In the genomic region with DNA sequence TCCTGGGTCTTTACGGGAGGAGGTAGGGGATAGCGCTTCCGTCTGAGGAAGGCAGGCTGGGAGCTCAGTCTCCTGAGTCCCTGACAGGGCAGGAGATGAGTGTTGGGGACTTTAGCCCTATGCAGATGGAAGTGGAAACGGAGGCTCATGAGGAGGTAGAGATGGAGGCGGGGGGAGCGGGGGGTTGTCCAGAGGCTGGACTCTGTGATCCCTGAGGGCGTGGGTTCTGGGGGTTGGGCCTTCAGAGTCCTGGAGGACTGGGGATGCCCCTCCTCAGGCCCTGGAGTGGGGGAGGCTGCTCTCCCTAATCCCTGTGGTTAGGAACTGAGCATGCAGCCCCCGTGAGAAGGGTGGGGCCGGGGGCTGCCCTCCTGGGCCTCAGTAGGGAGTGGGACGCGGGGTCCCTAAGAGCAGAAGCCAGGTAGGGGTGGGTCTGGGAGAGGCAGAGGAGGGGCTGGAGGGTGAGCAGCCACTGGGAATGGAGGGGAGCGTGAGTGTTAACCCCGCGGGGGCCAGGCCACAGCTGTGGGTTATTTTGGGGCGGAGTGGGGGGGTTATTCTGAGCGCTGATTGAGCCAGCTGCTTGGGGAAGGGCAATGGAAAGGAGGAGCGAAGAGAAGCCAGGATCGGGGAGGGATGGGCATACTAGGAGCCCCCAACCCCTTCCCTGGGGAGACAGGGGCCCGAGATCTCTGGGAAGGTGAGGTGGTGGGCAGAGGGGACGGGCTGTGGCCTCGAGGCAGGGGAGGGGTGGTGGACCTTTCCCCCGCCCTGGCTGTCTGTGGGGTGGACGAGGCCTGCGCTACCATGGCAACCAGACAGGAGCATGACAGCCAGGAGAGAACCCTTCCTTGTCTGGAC, we compare ENCODE assay signal across 17 cellular contexts. TPM values are rescaled to one million over a fixed set of nuclear protein-coding genes. Genes with fewer than 3 reads are reported as not detected.
DNase-seq lines count a peak whose midpoint lies in the region; ATAC-seq and TF ChIP-seq lines count a peak whose summit lies in the region.
"Had no signal": no experiment of that assay in that cellular context is flagged by ENCODE, and none has a peak within 500 bp of the region (broad histone marks: within the 10 kb centered on the region; RNA-seq: fewer than 3 reads in every experiment).

No MANE protein-coding gene starts in this region.

- intact Hi-C loops in activated CD4-positive, alpha-beta T cell treated with anti-CD3 and anti-CD28 coated beads, Interleukin-2, amount 10 ng/mL, durations not matched to agents 24 days and 14 days (cut with micrococcal nuclease): no loop called here

- H3K9me3 ChIP-seq in WERI-Rb-1 (ENCODE audit: severe bottlenecking): no peaks in the 10 kb centered on the region
- H3K9me3 ChIP-seq: adrenal gland, mucosa of descending colon, Peyer's patch, upper lobe of right lung had no signal

- DNase-seq in activated CD4-positive, alpha-beta T cell treated with anti-CD3 and anti-CD28 coated beads, Interleukin-2, amount 10 ng/mL, durations not matched to agents 24 days and 14 days: no peak
- no peak for DNase-seq in activated CD4-positive, alpha-beta T cell treated with anti-CD3 and anti-CD28 coated beads, Interleukin-2, amount 50 U/mL, for 1 hour
- DNase-seq in WERI-Rb-1: peak; percentile 47
- no peak for DNase-seq in mesothelial cell of epicardium (ENCODE audit: low spot score in 2 of 2, unreplicated experiment in 2 of 2)
- no peak for DNase-seq in naive thymus-derived CD8-positive, alpha-beta T cell
- DNase-seq in NCI-H1436 (lab: John Stamatoyannopoulos, UW): no peak
- DNase-seq in natural killer cell treated with Interleukin-12 subunit alpha and Interleukin-12 subunit beta and Interleukin-15 and Interleukin-18, amount 100 ng/mL, for 72 hours (ENCODE audit: low spot score): no peak
- DNase-seq: adrenal gland; cerebellar nuclear complex; EL; mucosa of descending colon; NCI-H2029; Peyer's patch; posterior cingulate gyrus; stimulated activated naive CD8-positive, alpha-beta T cell treated with anti-CD3 and anti-CD28 coated beads, Interleukin-15, Interleukin-2, amounts not matched to agents 100 U/mL and 50 U/mL, for 24 hours; upper lobe of right lung had no signal

- H3K36me3 Mint-ChIP-seq in activated CD4-positive, alpha-beta T cell treated with anti-CD3 and anti-CD28 coated beads, Interleukin-2, amount 10 ng/mL, durations not matched to agents 24 days and 14 days (ENCODE audit: low read depth): peaks cover 6% of the 10 kb centered on the region
- H3K36me3 Mint-ChIP-seq in mesothelial cell of epicardium: no peaks in the 10 kb centered on the region
- H3K36me3 Mint-ChIP-seq in naive thymus-derived CD8-positive, alpha-beta T cell: no peaks in the 10 kb centered on the region
- H3K36me3 Mint-ChIP-seq in natural killer cell treated with Interleukin-12 subunit alpha and Interleukin-12 subunit beta and Interleukin-15 and Interleukin-18, amount 100 ng/mL, for 72 hours: no peaks in the 10 kb centered on the region

- no peak for TF ChIP-seq CTCF in WERI-Rb-1 (IDR thresholded peaks at IDR 0.05; ENCODE audit: low read depth, low read length)
- TF ChIP-seq CTCF in mesothelial cell of epicardium (IDR thresholded peaks at IDR 0.05; ENCODE audit: unreplicated experiment): no peak

- H3K27me3 Mint-ChIP-seq in activated CD4-positive, alpha-beta T cell treated with anti-CD3 and anti-CD28 coated beads, Interleukin-2, amount 10 ng/mL, durations not matched to agents 24 days and 14 days: peaks cover 47% of the 10 kb centered on the region
- peaks cover 36% of the 10 kb centered on the region for H3K27me3 Mint-ChIP-seq in mesothelial cell of epicardium (ENCODE audit: low read depth)
- H3K27me3 Mint-ChIP-seq in naive thymus-derived CD8-positive, alpha-beta T cell: peaks cover 9 to 45% (median 27%) of the 10 kb centered on the region in 5 donors
- peaks cover 29 to 36% of the 10 kb centered on the region in 2 donors for H3K27me3 Mint-ChIP-seq in natural killer cell treated with Interleukin-12 subunit alpha and Interleukin-12 subunit beta and Interleukin-15 and Interleukin-18, amount 100 ng/mL, for 72 hours

- POLR2A ChIA-PET in naive thymus-derived CD8-positive, alpha-beta T cell (lab: Charles Lee): interaction anchor here (0.7 kb wide), 1 partner anchor 49 kb away, joined by 3 read pairs; a partner anchor contains a TSS

- peak overlapping the region; percentile 14 for H3K4me3 Mint-ChIP-seq in activated CD4-positive, alpha-beta T cell treated with anti-CD3 and anti-CD28 coated beads, Interleukin-2, amount 10 ng/mL, durations not matched to agents 24 days and 14 days
- H3K4me3 Mint-ChIP-seq in mesothelial cell of epicardium: peak overlapping the region; percentile 76
- H3K4me3 Mint-ChIP-seq in naive thymus-derived CD8-positive, alpha-beta T cell: peak overlapping the region in 5 of 10 donors; percentile 34 to 94 (median 50)
- no peak overlapping the region for H3K4me3 Mint-ChIP-seq in natural killer cell treated with Interleukin-12 subunit alpha and Interleukin-12 subunit beta and Interleukin-15 and Interleukin-18, amount 100 ng/mL, for 72 hours

- H3K27ac ChIP-seq in WERI-Rb-1: no peak overlapping the region
- H3K27ac ChIP-seq: adrenal gland, Peyer's patch, upper lobe of right lung had no signal

- H3K27ac Mint-ChIP-seq in activated CD4-positive, alpha-beta T cell treated with anti-CD3 and anti-CD28 coated beads, Interleukin-2, amount 10 ng/mL, durations not matched to agents 24 days and 14 days: no peak overlapping the region
- H3K27ac Mint-ChIP-seq in mesothelial cell of epicardium: peak overlapping the region; percentile 69
- H3K27ac Mint-ChIP-seq in naive thymus-derived CD8-positive, alpha-beta T cell: peak overlapping the region in 1 of 10 donors; percentile 37
- H3K27ac Mint-ChIP-seq in natural killer cell treated with Interleukin-12 subunit alpha and Interleukin-12 subunit beta and Interleukin-15 and Interleukin-18, amount 100 ng/mL, for 72 hours: no peak overlapping the region

- no peaks in the 10 kb centered on the region for H3K27me3 ChIP-seq in WERI-Rb-1 (ENCODE audit: insufficient read depth, low read depth, severe bottlenecking)

- peaks cover 3% of the 10 kb centered on the region for H3K9me3 Mint-ChIP-seq in activated CD4-positive, alpha-beta T cell treated with anti-CD3 and anti-CD28 coated beads, Interleukin-2, amount 10 ng/mL, durations not matched to agents 24 days and 14 days
- H3K9me3 Mint-ChIP-seq in mesothelial cell of epicardium: no peaks in the 10 kb centered on the region
- H3K9me3 Mint-ChIP-seq in naive thymus-derived CD8-positive, alpha-beta T cell: peaks cover 0 to 3% (median 0%) of the 10 kb centered on the region in 9 donors
- peaks cover 4% of the 10 kb centered on the region for H3K9me3 Mint-ChIP-seq in natural killer cell treated with Interleukin-12 subunit alpha and Interleukin-12 subunit beta and Interleukin-15 and Interleukin-18, amount 100 ng/mL, for 72 hours

- ATAC-seq in naive thymus-derived CD8-positive, alpha-beta T cell: no peak
- no peak for ATAC-seq in GM19455 (IDR thresholded peaks at IDR 0.05; ENCODE audit: unreplicated experiment)
- no peak for ATAC-seq in natural killer cell treated with Interleukin-12 subunit alpha and Interleukin-12 subunit beta and Interleukin-15 and Interleukin-18, amount 100 ng/mL, for 72 hours
- ATAC-seq: mucosa of descending colon; stimulated activated naive CD8-positive, alpha-beta T cell treated with anti-CD3 and anti-CD28 coated beads, Interleukin-15, Interleukin-2, amounts not matched to agents 100 U/mL and 50 U/mL, for 24 hours; upper lobe of right lung had no signal

- peaks cover 37% of the 10 kb centered on the region for H3K4me1 Mint-ChIP-seq in activated CD4-positive, alpha-beta T cell treated with anti-CD3 and anti-CD28 coated beads, Interleukin-2, amount 10 ng/mL, durations not matched to agents 24 days and 14 days
- peaks cover 48% of the 10 kb centered on the region for H3K4me1 Mint-ChIP-seq in mesothelial cell of epicardium
- H3K4me1 Mint-ChIP-seq in naive thymus-derived CD8-positive, alpha-beta T cell: peaks cover 27 to 66% (median 50%) of the 10 kb centered on the region in 4 donors
- H3K4me1 Mint-ChIP-seq in natural killer cell treated with Interleukin-12 subunit alpha and Interleukin-12 subunit beta and Interleukin-15 and Interleukin-18, amount 100 ng/mL, for 72 hours (ENCODE audit: low read depth in 2 of 2): peaks cover 30 to 38% of the 10 kb centered on the region in 2 donors

- H3K36me3 ChIP-seq in WERI-Rb-1: peaks cover 3% of the 10 kb centered on the region; the same call in 1 of the 2 replicates
- H3K36me3 ChIP-seq: adrenal gland, Peyer's patch, upper lobe of right lung had no signal

- 0 out of 2 replicates have a peak overlapping the region, but pooled peaks have one; percentile 6 for H3K4me3 ChIP-seq in WERI-Rb-1 (ENCODE audit: low read depth, low read length)
- H3K4me3 ChIP-seq: adrenal gland, mucosa of descending colon, Peyer's patch, upper lobe of right lung had no signal

RNA-seq across cellular contexts. Expression of a gene that starts 2.8 kb away (rescaled TPM):
- total RNA-seq in activated CD4-positive, alpha-beta T cell treated with anti-CD3 and anti-CD28 coated beads, Interleukin-2, amount 10 ng/mL, durations not matched to agents 24 days and 14 days: 0.16 and 0.26 TPM in 2 replicates
- total RNA-seq in mesothelial cell of epicardium: 14.5 to 15.8 TPM (median 15.7 TPM) in 3 replicates
- under 1 TPM; 0.08 to 0.11 TPM for total RNA-seq in naive thymus-derived CD8-positive, alpha-beta T cell
- not detected for polyA plus RNA-seq in naive thymus-derived CD8-positive, alpha-beta T cell
- under 1 TPM; 0.14 to 0.42 TPM for total RNA-seq in natural killer cell treated with Interleukin-12 subunit alpha and Interleukin-12 subunit beta and Interleukin-15 and Interleukin-18, amount 100 ng/mL, for 72 hours

RNA-seq across cellular contexts. Expression of a gene that starts 4.9 kb away (rescaled TPM):
- 75.5 and 77.7 TPM in 2 replicates for total RNA-seq in activated CD4-positive, alpha-beta T cell treated with anti-CD3 and anti-CD28 coated beads, Interleukin-2, amount 10 ng/mL, durations not matched to agents 24 days and 14 days
- total RNA-seq in mesothelial cell of epicardium: 255 to 262 TPM (median 260 TPM) in 3 replicates
- 10 to 100 TPM; 49.6 TPM for total RNA-seq in naive thymus-derived CD8-positive, alpha-beta T cell
- polyA plus RNA-seq in naive thymus-derived CD8-positive, alpha-beta T cell: 10 to 100 TPM; 21.3 to 24.8 (median 22.5) TPM
- 10 to 100 TPM; 64.4 to 80.9 TPM for total RNA-seq in natural killer cell treated with Interleukin-12 subunit alpha and Interleukin-12 subunit beta and Interleukin-15 and Interleukin-18, amount 100 ng/mL, for 72 hours

RNA-seq across cellular contexts. Expression of a gene that starts 32.1 kb away (rescaled TPM):
- 0.33 TPM in 1 of 2 replicates, not detected in the other for total RNA-seq in activated CD4-positive, alpha-beta T cell treated with anti-CD3 and anti-CD28 coated beads, Interleukin-2, amount 10 ng/mL, durations not matched to agents 24 days and 14 days
- not detected in 3 replicates for total RNA-seq in mesothelial cell of epicardium
- not detected for total RNA-seq in naive thymus-derived CD8-positive, alpha-beta T cell
- polyA plus RNA-seq in naive thymus-derived CD8-positive, alpha-beta T cell: not detected
- total RNA-seq in natural killer cell treated with Interleukin-12 subunit alpha and Interleukin-12 subunit beta and Interleukin-15 and Interleukin-18, amount 100 ng/mL, for 72 hours: under 1 TPM in 1 of 2 donors, not detected in 1; 0.45 TPM
- total RNA-seq: adrenal gland, Peyer's patch, upper lobe of right lung had no signal

RNA-seq across cellular contexts. Expression of a gene that starts 32.5 kb away (rescaled TPM):
- 13.1 and 13.4 TPM in 2 replicates for total RNA-seq in activated CD4-positive, alpha-beta T cell treated with anti-CD3 and anti-CD28 coated beads, Interleukin-2, amount 10 ng/mL, durations not matched to agents 24 days and 14 days
- 8.2 to 11.7 TPM (median 8.6 TPM) in 3 replicates for total RNA-seq in mesothelial cell of epicardium
- total RNA-seq in naive thymus-derived CD8-positive, alpha-beta T cell: 10 to 100 TPM; 25.0 to 29.4 TPM
- 10 to 100 TPM in 1 of 3 donors, 1 to 10 TPM in 2; 3.9 to 10.7 (median 4.9) TPM for polyA plus RNA-seq in naive thymus-derived CD8-positive, alpha-beta T cell
- 10 to 100 TPM in 1 of 2 donors, 1 to 10 TPM in 1; 6.9 to 25.5 TPM for total RNA-seq in natural killer cell treated with Interleukin-12 subunit alpha and Interleukin-12 subunit beta and Interleukin-15 and Interleukin-18, amount 100 ng/mL, for 72 hours

RNA-seq across cellular contexts. Expression of a gene that starts 49.5 kb away (rescaled TPM):
- 89.1 and 90.6 TPM in 2 replicates for total RNA-seq in activated CD4-positive, alpha-beta T cell treated with anti-CD3 and anti-CD28 coated beads, Interleukin-2, amount 10 ng/mL, durations not matched to agents 24 days and 14 days
- total RNA-seq in mesothelial cell of epicardium: 34.0 to 36.5 TPM (median 36.2 TPM) in 3 replicates
- 10 to 100 TPM; 39.1 to 41.2 TPM for total RNA-seq in naive thymus-derived CD8-positive, alpha-beta T cell
- 10 to 100 TPM; 32.9 to 59.9 (median 40.3) TPM for polyA plus RNA-seq in naive thymus-derived CD8-positive, alpha-beta T cell
- 100 to 1,000 TPM in 1 of 2 donors, 10 to 100 TPM in 1; 60.6 to 104 TPM for total RNA-seq in natural killer cell treated with Interleukin-12 subunit alpha and Interleukin-12 subunit beta and Interleukin-15 and Interleukin-18, amount 100 ng/mL, for 72 hours

Comparison
In these comparisons a context has a peak if more than half of its experiments do, and no peak if none do; other contexts are left out.
1. RNA of a gene that starts 2.8 kb away (total RNA-seq): 14.5 to 15.8 TPM in mesothelial cell of epicardium; 0.14 to 0.42 TPM in natural killer cell treated with Interleukin-12 subunit alpha and Interleukin-12 subunit beta and Interleukin-15 and Interleukin-18, amount 100 ng/mL, for 72 hours, 0.16 to 0.26 TPM in activated CD4-positive, alpha-beta T cell treated with anti-CD3 and anti-CD28 coated beads, Interleukin-2, amount 10 ng/mL, durations not matched to agents 24 days and 14 days and 0.08 to 0.11 TPM in naive thymus-derived CD8-positive, alpha-beta T cell; every median in the first group is over 10 times any median in the second.